7 cellular contexts compared by ENCODE assay signal in genomic region chr3:130827486-130827885, GRCh38.
"Had no signal": no experiment of that assay in that cellular context is flagged by ENCODE, and none has a peak within 500 bp of the region (broad histone marks: within the 10 kb centered on the region; RNA-seq: fewer than 3 reads in every experiment).

No MANE protein-coding gene starts in this region.

- H2AFZ ChIP-seq: GM23248 had no signal

- H3K27ac ChIP-seq: GM23248, HL-60 had no signal

- ATAC-seq: HepG2 had no signal

- H3K36me3 Mint-ChIP-seq: IgD-negative memory B cell had no signal

- H3K4me3 Mint-ChIP-seq: H9, IgD-negative memory B cell had no signal

- H3K4me1 Mint-ChIP-seq: IgD-negative memory B cell had no signal

- H3K27ac Mint-ChIP-seq: H9, IgD-negative memory B cell had no signal

- H3K27me3 Mint-ChIP-seq: IgD-negative memory B cell had no signal

- DNase-seq: GM23248, H9, HCEC 1CT, KBM-7 had no signal

- H3K9me3 Mint-ChIP-seq: H9, IgD-negative memory B cell had no signal

- H3K4me3 ChIP-seq: GM23248 had no signal
